11 cellular contexts compared by ENCODE assay signal in the genomic region with DNA sequence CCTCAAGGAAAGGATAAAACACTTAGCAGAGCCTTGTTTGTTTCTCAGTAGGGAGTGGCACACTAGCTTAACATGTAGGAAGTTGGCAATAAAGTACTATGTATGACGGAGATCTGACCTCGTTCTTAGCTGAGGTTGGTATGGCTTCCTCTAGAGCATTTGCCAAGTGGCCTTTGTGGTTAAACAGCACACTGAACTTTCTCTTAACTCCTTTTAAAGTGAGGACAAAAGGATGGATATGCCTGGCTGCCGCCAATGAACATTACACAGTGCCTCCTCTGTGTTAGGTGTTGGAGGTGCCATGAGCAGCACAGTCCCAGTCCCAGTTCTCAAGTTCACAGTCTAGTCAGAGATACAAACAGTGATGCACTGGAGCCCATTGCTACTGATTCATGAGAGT. TPM values are rescaled to one million over a fixed set of nuclear protein-coding genes. Genes with fewer than 3 reads are reported as not detected.
DNase-seq lines count a peak whose midpoint lies in the region; ATAC-seq and TF ChIP-seq lines count a peak whose summit lies in the region.
"Had no signal": no experiment of that assay in that cellular context is flagged by ENCODE, and none has a peak within 500 bp of the region (broad histone marks: within the 10 kb centered on the region; RNA-seq: fewer than 3 reads in every experiment).

No MANE protein-coding gene starts in this region.

- TF ChIP-seq CTCF in choroid plexus epithelial cell (conservative IDR thresholded peaks at IDR 0.05; ENCODE audit: low read depth, low read length) = no peak
- TF ChIP-seq CTCF in Calu3 (IDR thresholded peaks at IDR 0.05; ENCODE audit: unreplicated experiment) = no peak

- peaks cover 51% of the 10 kb centered on the region for H3K4me1 Mint-ChIP-seq in T-helper 1 cell treated with Interleukin-12 subunit alpha and Interleukin-12 subunit beta and Interleukin-4 antibody, amounts not matched to agents 30 μg/mL and 1 μg/mL, for 36 hours (ENCODE audit: low read depth)
- H3K4me1 Mint-ChIP-seq in stimulated activated naive B cell treated with anti-CD40 and anti-IgM and Interleukin-4, amounts not matched to agents 10 μg/mL and 1 μg/mL and 100 μg/mL, for 72 hours = peaks cover 15 to 22% of the 10 kb centered on the region in 2 donors
- H3K4me1 Mint-ChIP-seq in Calu3 (ENCODE audit: low read depth, unreplicated experiment) = no peaks in the 10 kb centered on the region

- H3K9me3 Mint-ChIP-seq in T-helper 1 cell treated with Interleukin-12 subunit alpha and Interleukin-12 subunit beta and Interleukin-4 antibody, amounts not matched to agents 30 μg/mL and 1 μg/mL, for 36 hours = no peaks in the 10 kb centered on the region
- no peaks in the 10 kb centered on the region for H3K9me3 Mint-ChIP-seq in stimulated activated naive B cell treated with anti-CD40 and anti-IgM and Interleukin-4, amounts not matched to agents 10 μg/mL and 1 μg/mL and 100 μg/mL, for 72 hours
- H3K9me3 Mint-ChIP-seq in Calu3 (ENCODE audit: low read depth, unreplicated experiment) = no peaks in the 10 kb centered on the region

- H3K36me3 Mint-ChIP-seq in T-helper 1 cell treated with Interleukin-12 subunit alpha and Interleukin-12 subunit beta and Interleukin-4 antibody, amounts not matched to agents 30 μg/mL and 1 μg/mL, for 36 hours (ENCODE audit: low read depth) = no peaks in the 10 kb centered on the region
- no peaks in the 10 kb centered on the region for H3K36me3 Mint-ChIP-seq in stimulated activated naive B cell treated with anti-CD40 and anti-IgM and Interleukin-4, amounts not matched to agents 10 μg/mL and 1 μg/mL and 100 μg/mL, for 72 hours
- H3K36me3 Mint-ChIP-seq in Calu3 (ENCODE audit: insufficient read depth, unreplicated experiment) = no peaks in the 10 kb centered on the region

- DNase-seq in activated T-cell treated with anti-CD3 and anti-CD28 coated beads for 1 hour (ENCODE audit: low read depth) = peak; percentile 3
- no peak for DNase-seq in activated T-cell treated with anti-CD3 and anti-CD28 coated beads, Interleukin-2, amount 50 U/mL, for 48 hours
- peak; percentile 41 for DNase-seq in choroid plexus epithelial cell (ENCODE audit: low read depth)
- no peak for DNase-seq in stimulated activated naive B cell treated with anti-CD40 and anti-IgM and Interleukin-4, amounts not matched to agents 10 μg/mL and 1 μg/mL and 100 μg/mL, for 72 hours
- DNase-seq in Calu3 = no peak
- DNase-seq in GM19240 (ENCODE audit: insufficient read length, low spot score) = no peak
- DNase-seq: NCI-H510A treated with DMSO at 0.1 percent for 48 hours, ovary, SW 1271 had no signal

- H3K27ac Mint-ChIP-seq in T-helper 1 cell treated with Interleukin-12 subunit alpha and Interleukin-12 subunit beta and Interleukin-4 antibody, amounts not matched to agents 30 μg/mL and 1 μg/mL, for 36 hours = peak overlapping the region; percentile 89
- no peak overlapping the region for H3K27ac Mint-ChIP-seq in stimulated activated naive B cell treated with anti-CD40 and anti-IgM and Interleukin-4, amounts not matched to agents 10 μg/mL and 1 μg/mL and 100 μg/mL, for 72 hours
- no peak overlapping the region for H3K27ac Mint-ChIP-seq in Calu3 (ENCODE audit: unreplicated experiment)

- H3K4me3 Mint-ChIP-seq in T-helper 1 cell treated with Interleukin-12 subunit alpha and Interleukin-12 subunit beta and Interleukin-4 antibody, amounts not matched to agents 30 μg/mL and 1 μg/mL, for 36 hours = peak overlapping the region; percentile 66
- no peak overlapping the region for H3K4me3 Mint-ChIP-seq in stimulated activated naive B cell treated with anti-CD40 and anti-IgM and Interleukin-4, amounts not matched to agents 10 μg/mL and 1 μg/mL and 100 μg/mL, for 72 hours
- H3K4me3 Mint-ChIP-seq in Calu3 (ENCODE audit: low read depth, unreplicated experiment) = no peak overlapping the region

- H3K4me3 ChIP-seq in choroid plexus epithelial cell (ENCODE audit: low read depth, low read length) = no peak overlapping the region
- H3K4me3 ChIP-seq: ovary had no signal

- CTCF ChIA-PET in Calu3 (lab: Charles Lee) = no interaction called here

- peak; percentile 56 to 60 for ATAC-seq in stimulated activated naive B cell treated with anti-CD40 and anti-IgM and Interleukin-4, amounts not matched to agents 10 μg/mL and 1 μg/mL and 100 μg/mL, for 72 hours (replicated peaks)
- no peak for ATAC-seq in GM21737 (IDR thresholded peaks at IDR 0.05; ENCODE audit: unreplicated experiment)

- no peaks in the 10 kb centered on the region for H3K27me3 Mint-ChIP-seq in T-helper 1 cell treated with Interleukin-12 subunit alpha and Interleukin-12 subunit beta and Interleukin-4 antibody, amounts not matched to agents 30 μg/mL and 1 μg/mL, for 36 hours (ENCODE audit: low read depth)
- H3K27me3 Mint-ChIP-seq in stimulated activated naive B cell treated with anti-CD40 and anti-IgM and Interleukin-4, amounts not matched to agents 10 μg/mL and 1 μg/mL and 100 μg/mL, for 72 hours = peaks cover 0 to 15% of the 10 kb centered on the region in 2 donors
- peaks cover 8% of the 10 kb centered on the region for H3K27me3 Mint-ChIP-seq in Calu3 (ENCODE audit: unreplicated experiment)

- intact Hi-C loops in Calu3 (cut with micrococcal nuclease; ENCODE audit: unreplicated experiment) = no loop called here

- BruUV-seq in Calu3 (replicated peaks; lab: Mats Ljungman, UMichigan) = no TSS peak

RNA-seq across cellular contexts. Expression of gene VGLL1, which starts 54.4 kb away (rescaled TPM):
- total RNA-seq in Calu3 (2022) = 92.2 and 121 TPM in 2 replicates

Comparison
In these comparisons a context has a peak if more than half of its experiments do, and no peak if none do; other contexts are left out.
1. DNase-seq: peak in activated T-cell treated with anti-CD3 and anti-CD28 coated beads for 1 hour (single experiment) and choroid plexus epithelial cell (single experiment); none in activated T-cell treated with anti-CD3 and anti-CD28 coated beads, Interleukin-2, amount 50 U/mL, for 48 hours (0 of 2), stimulated activated naive B cell treated with anti-CD40 and anti-IgM and Interleukin-4, amounts not matched to agents 10 μg/mL and 1 μg/mL and 100 μg/mL, for 72 hours (single experiment), Calu3 (single experiment) and GM19240 (single experiment).